19 cellular contexts compared by ENCODE assay signal in the genomic region with DNA sequence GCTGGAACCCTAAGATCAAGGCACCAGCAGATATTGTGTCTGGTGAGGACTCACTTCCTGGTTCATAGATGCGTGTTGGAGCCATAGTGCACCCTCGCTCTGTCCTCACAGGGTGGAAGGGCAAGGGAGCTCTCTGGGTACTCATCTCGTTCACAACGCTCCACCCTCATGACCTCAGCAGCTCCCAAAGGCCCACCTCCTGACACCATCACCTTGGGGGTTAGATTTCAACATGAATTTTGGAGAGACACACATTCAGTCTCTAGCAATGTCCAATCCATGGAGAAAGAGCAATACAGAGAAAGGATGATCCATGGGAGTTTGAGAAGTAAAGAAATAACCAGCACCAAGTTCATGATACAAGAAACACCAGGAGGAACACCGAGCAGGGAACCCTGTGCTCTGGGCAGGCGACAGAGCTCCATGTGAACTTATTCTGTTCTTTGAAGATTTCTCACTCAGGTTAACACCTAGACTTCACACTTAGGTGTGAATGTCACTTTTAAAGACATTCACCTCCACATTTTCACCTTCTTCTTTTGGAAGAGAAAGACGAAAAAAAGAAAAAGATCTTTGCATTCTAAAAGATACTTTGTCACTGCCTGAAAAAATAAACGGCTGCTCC.
DNase-seq lines count a peak whose midpoint lies in the region; TF ChIP-seq lines count a peak whose summit lies in the region.
"Had no signal": no experiment of that assay in that cellular context is flagged by ENCODE, and none has a peak within 500 bp of the region (broad histone marks: within the 10 kb centered on the region; RNA-seq: fewer than 3 reads in every experiment).

No MANE protein-coding gene starts in this region.

- H2BK5ac ChIP-seq in mesendoderm (ENCODE audit: low read length), result no peak overlapping the region

- no peak overlapping the region for H4K5ac ChIP-seq in mesendoderm (ENCODE audit: low read length)

- no peak overlapping the region for H3K56ac ChIP-seq in mesendoderm (ENCODE audit: low read length)

- H4K8ac ChIP-seq in mesendoderm (ENCODE audit: low read depth, low read length), result no peak overlapping the region

- no peak overlapping the region for H3K4me2 ChIP-seq in mesendoderm (ENCODE audit: low read length)

- no peaks in the 10 kb centered on the region for H3K79me1 ChIP-seq in mesendoderm (ENCODE audit: low read length)

- peak; percentile 20 for DNase-seq in activated gamma-delta T cell treated with Interleukin-2 at 50 U/mL for 16 hours
- DNase-seq in activated gamma-delta T cell (lab: John Stamatoyannopoulos, UW), result no peak
- peak; percentile 2 for DNase-seq in activated gamma-delta T cell treated with anti-CD3 and anti-CD28 coated beads, Interleukin-2, amount 50 U/mL, for 16 hours (ENCODE audit: low read depth)
- DNase-seq in mesendoderm, result peak; percentile 66
- no peak for DNase-seq in activated CD4-positive, CD25-positive, alpha-beta regulatory T cell treated with anti-CD3 and anti-CD28 coated beads, Interleukin-2, amount 50 U/mL, for 72 hours
- no peak for DNase-seq in brain microvascular endothelial cell
- DNase-seq in SHP77 (lab: John Stamatoyannopoulos, UW), result no peak
- DNase-seq: 8988T, AML-193, C1 segment of cervical spinal cord, GF-D8, Kasumi-1, NCI-H1694, NCI-H2081 treated with DMSO at 0.1 percent for 48 hours, NCI-H2171 treated with DMSO at 0.1 percent for 48 hours, NCI-H524 treated with DMSO at 0.1 percent for 48 hours, NCI-H82, Peyer's patch, SJCRH30 had no signal

- no peak overlapping the region for H3K18ac ChIP-seq in mesendoderm (ENCODE audit: low read length)

- in situ Hi-C loops in brain microvascular endothelial cell (cut with HindIII; ENCODE audit: low pct_ligation_motif_present, low sequenced_read_pairs), result no loop called here

- H3K79me2 ChIP-seq in mesendoderm (ENCODE audit: control insufficient read depth, insufficient read depth, low read length), result no peaks in the 10 kb centered on the region

- WGBS in mesendoderm (ENCODE audit: extremely low coverage, insufficient coverage, low lambda C conversion rate), result no CpG with 5 or more reads among the region's 8 CpGs

- no peak overlapping the region for H3K4me3 ChIP-seq in mesendoderm (ENCODE audit: low read length)
- H3K4me3 ChIP-seq in brain microvascular endothelial cell (ENCODE audit: low read depth, low read length), result no peak overlapping the region
- H3K4me3 ChIP-seq: Peyer's patch, SJCRH30 had no signal

- H2AK5ac ChIP-seq in mesendoderm (ENCODE audit: low read length), result no peak overlapping the region

- no peak overlapping the region for H2BK120ac ChIP-seq in mesendoderm (ENCODE audit: low read depth, low read length)

- TF ChIP-seq CTCF in brain microvascular endothelial cell (IDR thresholded peaks at IDR 0.05; ENCODE audit: low read depth, low read length, missing control alignments), result no peak

- H3K4ac ChIP-seq in mesendoderm (ENCODE audit: low read depth, low read length), result no peak overlapping the region

- H3K27ac ChIP-seq in mesendoderm (ENCODE audit: low read depth, low read length) (no peak overlapping the region), brain microvascular endothelial cell (no peak overlapping the region)
- H3K27ac ChIP-seq: Peyer's patch, SJCRH30 had no signal

- no peak overlapping the region for H3K23ac ChIP-seq in mesendoderm (ENCODE audit: low read length)

- no peaks in the 10 kb centered on the region for H3K4me1 ChIP-seq in mesendoderm (ENCODE audit: control insufficient read depth, low read depth, low read length)
- H3K4me1 ChIP-seq: Peyer's patch, SJCRH30 had no signal

- no peak overlapping the region for H2BK15ac ChIP-seq in mesendoderm (replicated peaks; ENCODE audit: low read depth)

- H3K36me3 ChIP-seq in mesendoderm (ENCODE audit: control insufficient read depth, insufficient read depth, low read length) (no peaks in the 10 kb centered on the region), brain microvascular endothelial cell (replicated peaks) (no peaks in the 10 kb centered on the region)
- H3K36me3 ChIP-seq: Peyer's patch, SJCRH30 had no signal

- H3K9ac ChIP-seq in mesendoderm (ENCODE audit: low read length), result no peak overlapping the region

- H3K27me3 ChIP-seq in mesendoderm (ENCODE audit: insufficient read depth, low read length, poor library complexity) (no peaks in the 10 kb centered on the region), brain microvascular endothelial cell (replicated peaks) (no peaks in the 10 kb centered on the region)
- H3K27me3 ChIP-seq: Peyer's patch, SJCRH30 had no signal

Comparison
In these comparisons a context has a peak if more than half of its experiments do, and no peak if none do; other contexts are left out.
1. DNase-seq: peak in activated gamma-delta T cell treated with Interleukin-2 at 50 U/mL for 16 hours (single experiment), activated gamma-delta T cell treated with anti-CD3 and anti-CD28 coated beads, Interleukin-2, amount 50 U/mL, for 16 hours (single experiment) and mesendoderm (single experiment); none in activated gamma-delta T cell (single experiment), activated CD4-positive, CD25-positive, alpha-beta regulatory T cell treated with anti-CD3 and anti-CD28 coated beads, Interleukin-2, amount 50 U/mL, for 72 hours (single experiment), brain microvascular endothelial cell (single experiment) and SHP77 (0 of 2).